Comparison of ENCODE assay signal across 8 cellular contexts in genomic region chr15:92900712-92901052, GRCh38. TPM values are rescaled to one million over a fixed set of nuclear protein-coding genes. Genes with fewer than 3 reads are reported as not detected.
DNase-seq lines count a peak whose midpoint lies in the region; TF ChIP-seq lines count a peak whose summit lies in the region.

No MANE protein-coding gene starts in this region.

- H3K27ac ChIP-seq in muscle layer of colon (ENCODE audit: low read depth, low read length), result peak overlapping the region; percentile 82

- no peak for DNase-seq in AG10803 (ENCODE audit: low read depth)
- DNase-seq in LNCaP clone FGC (ENCODE audit: low read depth), result no peak
- DNase-seq in chondrocyte (ENCODE audit: low spot score), result no peak
- no peak for DNase-seq in NCI-H2081 treated with DMSO at 0.1 percent for 48 hours (lab: John Stamatoyannopoulos, UW)
- DNase-seq in NOMO-1 treated with dmso at 0.1 percent for 144 hours (lab: John Stamatoyannopoulos, UW; ENCODE audit: unreplicated experiment), result no peak
- DNase-seq in activated CD4-positive, alpha-beta T cell treated with anti-CD3 and anti-CD28 coated beads, Interleukin-2, amount 50 U/mL, for 4 hours, result no peak
- no peak for DNase-seq in NCI-H1417 (lab: John Stamatoyannopoulos, UW)

- no peak for TF ChIP-seq CTCF in AG10803 (conservative IDR thresholded peaks at IDR 0.05; ENCODE audit: low read length)
- TF ChIP-seq CTCF in LNCaP clone FGC (IDR thresholded peaks at IDR 0.05; ENCODE audit: control insufficient read depth, extremely low read depth, insufficient read depth), result no peak
- no peak for TF ChIP-seq CTCF in chondrocyte (IDR thresholded peaks at IDR 0.05)

- peak overlapping the region; percentile 87 for H3K4me3 Mint-ChIP-seq in chondrocyte (ENCODE audit: unreplicated experiment)

- peak overlapping the region; percentile 94 for H3K9ac ChIP-seq in muscle layer of colon (ENCODE audit: low read length)

- H3K9me3 ChIP-seq in muscle layer of colon (ENCODE audit: low read length), result no peaks in the 10 kb centered on the region

- peaks cover 12% of the 10 kb centered on the region for H3K36me3 ChIP-seq in muscle layer of colon (ENCODE audit: insufficient read depth, low read length)

- H3K27ac Mint-ChIP-seq in chondrocyte (ENCODE audit: unreplicated experiment), result peak overlapping the region; percentile 100

- peaks cover 27% of the 10 kb centered on the region for H3K4me1 ChIP-seq in muscle layer of colon (ENCODE audit: insufficient read depth, low read length)

- no peaks in the 10 kb centered on the region for H3K27me3 ChIP-seq in muscle layer of colon (ENCODE audit: control insufficient read depth in 1 of 2, insufficient read depth in 2 of 2, low read length in 2 of 2)

- peaks cover 63% of the 10 kb centered on the region for H3K4me1 Mint-ChIP-seq in chondrocyte (ENCODE audit: low read depth)

- peaks cover 32% of the 10 kb centered on the region for H3K36me3 Mint-ChIP-seq in chondrocyte (ENCODE audit: low read depth)

- H3K4me3 ChIP-seq in AG10803 (ENCODE audit: low read length) (peak overlapping the region; percentile 72), LNCaP clone FGC (ENCODE audit: low read depth, low read length) (peak overlapping the region; percentile 61), muscle layer of colon (ENCODE audit: low read depth in 1 of 2, low read length in 2 of 2) (peak overlapping the region; percentile 54 to 89)

- H3K9me3 Mint-ChIP-seq in chondrocyte (ENCODE audit: low read depth), result peaks cover 7% of the 10 kb centered on the region

- no peaks in the 10 kb centered on the region for H3K27me3 Mint-ChIP-seq in chondrocyte (ENCODE audit: low read depth)

RNA-seq across cellular contexts. Expression of gene CHD2, which starts 0.6 kb away (rescaled TPM):
- total RNA-seq in chondrocyte, result 59.7 to 83.0 TPM (median 61.2 TPM) in 3 replicates
